Comparison of ENCODE assay signal across 9 cellular contexts in the genomic region with DNA sequence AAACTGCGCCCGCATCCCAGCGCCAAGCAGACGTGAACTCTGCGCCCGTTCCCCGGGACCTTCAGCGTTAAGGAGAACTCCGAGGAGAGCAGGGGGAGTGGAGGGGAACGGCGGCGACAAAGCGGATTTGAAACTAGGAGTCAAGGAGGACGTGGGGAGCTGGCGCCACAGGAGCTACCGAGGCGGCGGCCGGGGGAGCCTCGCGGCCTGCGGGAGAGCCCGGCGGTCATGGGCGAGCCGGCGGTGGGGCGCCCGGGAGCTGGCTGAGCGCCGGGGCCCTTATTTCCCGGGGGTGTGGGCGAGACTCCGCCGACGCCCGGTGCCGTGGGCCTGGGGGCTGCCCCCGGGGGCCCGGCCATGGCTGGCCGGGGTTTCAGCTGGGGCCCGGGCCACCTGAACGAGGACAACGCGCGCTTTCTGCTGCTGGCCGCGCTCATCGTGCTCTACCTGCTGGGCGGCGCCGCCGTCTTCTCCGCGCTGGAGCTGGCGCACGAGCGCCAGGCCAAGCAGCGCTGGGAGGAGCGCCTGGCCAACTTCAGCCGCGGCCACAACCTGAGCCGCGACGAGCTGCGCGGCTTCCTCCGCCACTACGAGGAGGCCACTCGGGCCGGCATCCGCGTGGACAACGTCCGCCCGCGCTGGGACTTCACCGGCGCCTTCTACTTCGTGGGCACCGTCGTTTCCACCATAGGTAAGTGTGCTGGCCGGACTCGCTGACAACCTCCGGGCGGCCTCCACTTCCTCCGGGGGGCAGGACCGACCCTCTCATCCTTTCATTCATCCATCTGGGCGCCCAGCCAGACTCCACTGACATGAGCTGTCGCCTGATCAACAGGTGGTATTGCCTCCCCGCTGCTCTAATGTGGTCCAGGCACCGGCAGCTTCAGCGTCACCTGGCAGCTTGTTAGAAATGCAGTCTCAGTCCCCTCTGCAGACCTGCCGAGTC. TPM values are rescaled to one million over a fixed set of nuclear protein-coding genes. Genes with fewer than 3 reads are reported as not detected.
A peak's percentile ranks its signal among the peaks of the same experiment; 100 is the strongest.
DNase-seq lines count a peak whose midpoint lies in the region; ATAC-seq, FAIRE-seq and TF ChIP-seq lines count a peak whose summit lies in the region.
"Had no signal": no experiment of that assay in that cellular context is flagged by ENCODE, and none has a peak within 500 bp of the region (broad histone marks: within the 10 kb centered on the region; RNA-seq: fewer than 3 reads in every experiment).

Gene KCNK13, plus strand, starts transcription at position 146 of the 946 bp plus-strand sequence. Its CDS starts 212 bp downstream, at position 358.

- in situ Hi-C loops in brain microvascular endothelial cell (cut with HindIII; ENCODE audit: low pct_ligation_motif_present, low sequenced_read_pairs): no loop called here

- DNase-seq in NCI-H524 (lab: John Stamatoyannopoulos, UW): peak; percentile 31 to 66
- no peak for DNase-seq in NCI-H524 treated with DMSO at 0.1 percent for 48 hours (lab: John Stamatoyannopoulos, UW)
- DNase-seq in NCI-H748 treated with DMSO at 0.1 percent for 48 hours (lab: John Stamatoyannopoulos, UW): peak; percentile 64
- DNase-seq in brain microvascular endothelial cell: no peak
- peak in 1 of 2 donors; percentile 34 for DNase-seq in left colon
- DNase-seq in stomach: no peak
- no peak for DNase-seq in RCC 7860 (ENCODE audit: low spot score)
- no peak for DNase-seq in Kasumi-1 (lab: John Stamatoyannopoulos, UW)

- ATAC-seq in left colon: peak; percentile 60

- 1 to 2% (median 1%) methylated on average over 35 to 94 of the region's 94 CpGs for WGBS in stomach, 5 donors

- H3K4me1 ChIP-seq in stomach: peaks cover 24 to 34% (median 30%) of the 10 kb centered on the region in 4 donors

- TF ChIP-seq POLR2A in stomach (IDR thresholded peaks at IDR 0.05): no peak

- TF ChIP-seq CTCF in brain microvascular endothelial cell (IDR thresholded peaks at IDR 0.05; ENCODE audit: low read depth, low read length, missing control alignments): no peak
- TF ChIP-seq CTCF in stomach (IDR thresholded peaks at IDR 0.05): no peak

- H3K4me3 ChIP-seq in brain microvascular endothelial cell (ENCODE audit: low read depth, low read length) (peak within 1 kb of the TSS; percentile 53), stomach (peak within 1 kb of the TSS; percentile 43 to 63 (median 53))

- no peak within 1 kb of the TSS for H3K27ac ChIP-seq in brain microvascular endothelial cell
- no peak within 1 kb of the TSS for H3K27ac ChIP-seq in stomach
- H3K27ac ChIP-seq: C4-2B had no signal

- FAIRE-seq in RCC 7860 (lab: Jason Lieb, UNC): no peak

- H3K27me3 ChIP-seq in brain microvascular endothelial cell (replicated peaks) (peaks cover 34% of the 10 kb centered on the region), stomach (peaks cover 14 to 91% (median 45%) of the 10 kb centered on the region in 3 donors)

- H3K36me3 ChIP-seq in brain microvascular endothelial cell (replicated peaks): no peaks in the 10 kb centered on the region
- H3K36me3 ChIP-seq in stomach: no peaks in the 10 kb centered on the region

- intact Hi-C loops in left colon (cut with DNase I, micrococcal nuclease) (no loop called here), stomach (cut with DNase I; ENCODE audit: low total_unique reads) (no loop called here)

- no peak for TF ChIP-seq EP300 in stomach (IDR thresholded peaks at IDR 0.05)

- H3K9me3 ChIP-seq in stomach: peaks cover 0 to 3% (median 0%) of the 10 kb centered on the region in 4 donors

RNA-seq across cellular contexts. Expression of gene KCNK13, which starts in this region (rescaled TPM):
- total RNA-seq in left colon (under 1 TPM; 0.15 to 0.59 TPM), stomach (1 to 10 TPM in 1 of 5 donors, under 1 TPM in 1, not detected in 3; 0.55 to 2.5 TPM)
- under 1 TPM in 2 of 3 donors, not detected in 1; 0.08 to 0.19 TPM for polyA plus RNA-seq in stomach

Comparison
In these comparisons a context has a peak if more than half of its experiments do, and no peak if none do; other contexts are left out.
1. DNase-seq: peak in NCI-H524 (2 of 2) and NCI-H748 treated with DMSO at 0.1 percent for 48 hours (single experiment); none in NCI-H524 treated with DMSO at 0.1 percent for 48 hours (single experiment), brain microvascular endothelial cell (single experiment), stomach (single experiment), RCC 7860 (single experiment) and Kasumi-1 (0 of 2).
2. Peak in ATAC-seq in left colon; RNA of the gene not detected or under 1 TPM.